8 cellular contexts compared by ENCODE assay signal in genomic region chr3:127786358-127787070, GRCh38. TPM values are rescaled to one million over a fixed set of nuclear protein-coding genes. Genes with fewer than 3 reads are reported as not detected.
DNase-seq lines count a peak whose midpoint lies in the region; ATAC-seq, FAIRE-seq and TF ChIP-seq lines count a peak whose summit lies in the region.

No MANE protein-coding gene starts in this region.

- ATAC-seq in left ventricle myocardium superior, result peak; percentile 88
- ATAC-seq in HG02852 (IDR thresholded peaks at IDR 0.05; ENCODE audit: unreplicated experiment), result no peak

- H3K36me3 ChIP-seq in skeletal muscle tissue (ENCODE audit: control insufficient read depth in 3 of 3, insufficient read depth in 3 of 3, low read length in 3 of 3), result peaks cover 0 to 3% (median 2%) of the 10 kb centered on the region in 3 donors

- H3K9ac ChIP-seq in skeletal muscle tissue (ENCODE audit: low read depth in 1 of 3, low read length in 3 of 3), result peak overlapping the region; percentile 61 to 81 (median 63)

- peak overlapping the region; percentile 28 to 66 (median 54) for H3K4me3 ChIP-seq in skeletal muscle tissue (ENCODE audit: low read length in 3 of 3)

- DNase-seq in GM12892 (ENCODE audit: insufficient read length), result no peak
- DNase-seq in SHP77 (lab: John Stamatoyannopoulos, UW), result peak; percentile 34 to 54
- peak; percentile 94 for DNase-seq in left ventricle myocardium superior
- DNase-seq in stimulated activated naive CD4-positive, alpha-beta T cell treated with Interleukin-2 at 50 U/mL for 16 hours (lab: John Stamatoyannopoulos, UW), result no peak
- no peak for DNase-seq in HUDEP-2 (lab: John Stamatoyannopoulos, UW; ENCODE audit: unreplicated experiment in 76 of 76)
- no peak for DNase-seq in RKO (ENCODE audit: low spot score)

- peak; percentile 53 for FAIRE-seq in GM12892 (lab: Jason Lieb, UNC)

- intact Hi-C loops in left ventricle myocardium superior (cut with micrococcal nuclease), result no loop called here

- peaks cover 78 to 88% (median 84%) of the 10 kb centered on the region in 3 donors for H3K4me1 ChIP-seq in skeletal muscle tissue (ENCODE audit: control insufficient read depth in 3 of 3, insufficient read depth in 3 of 3, low read length in 3 of 3)

- H3K27ac ChIP-seq in skeletal muscle tissue (ENCODE audit: low read depth, low read length), result peak overlapping the region; percentile 77

- H3K9me3 ChIP-seq in skeletal muscle tissue (ENCODE audit: control insufficient read depth in 3 of 3, low read length in 3 of 3), result no peaks in the 10 kb centered on the region

- no peak for TF ChIP-seq POLR2A in GM12892 (IDR thresholded peaks at IDR 0.05; ENCODE audit: low read depth, low read length)

- H3K27me3 ChIP-seq in skeletal muscle tissue (ENCODE audit: control insufficient read depth in 3 of 3, insufficient read depth in 3 of 3, low read length in 3 of 3), result no peaks in the 10 kb centered on the region

RNA-seq across cellular contexts. Expression of gene MGLL, which starts 35.8 kb away (rescaled TPM):
- 47.5 TPM for polyA plus RNA-seq in GM12892 (2012; ENCODE audit: missing spikeins)
- 94.3 TPM for total RNA-seq in left ventricle myocardium superior
- 12.5 TPM for total RNA-seq in skeletal muscle tissue

Comparison
In these comparisons a context has a peak if more than half of its experiments do, and no peak if none do; other contexts are left out.
1. DNase-seq: peak in SHP77 (2 of 2) and left ventricle myocardium superior (single experiment); none in GM12892 (single experiment), stimulated activated naive CD4-positive, alpha-beta T cell treated with Interleukin-2 at 50 U/mL for 16 hours (single experiment), HUDEP-2 (0 of 76) and RKO (single experiment).